8 cellular contexts compared by ENCODE assay signal in the genomic region with DNA sequence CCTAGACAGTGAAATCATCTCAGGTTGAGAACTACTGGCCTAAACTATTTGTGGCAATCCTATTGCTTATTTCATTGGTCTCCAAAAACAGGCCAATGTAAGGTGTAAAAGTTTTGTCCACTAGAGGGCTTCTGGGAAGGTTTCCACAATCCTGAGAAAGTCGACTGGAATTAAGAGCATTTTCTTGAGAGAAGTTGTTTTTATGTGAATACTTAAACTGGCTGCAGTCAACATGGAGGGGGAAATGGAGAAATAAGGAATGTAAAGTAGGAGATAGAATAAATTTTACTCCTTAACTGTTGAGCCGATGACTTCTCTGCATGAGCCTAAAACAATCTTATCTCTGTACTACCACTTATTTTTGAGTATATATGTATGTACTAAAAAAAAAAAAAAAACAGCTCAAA. TPM values are rescaled to one million over a fixed set of nuclear protein-coding genes. Genes with fewer than 3 reads are reported as not detected.
DNase-seq lines count a peak whose midpoint lies in the region; ATAC-seq, FAIRE-seq and TF ChIP-seq lines count a peak whose summit lies in the region.

No MANE protein-coding gene starts in this region.

- peaks cover 0 to 6% of the 10 kb centered on the region in 2 donors for H3K4me1 ChIP-seq in ascending aorta

- intact Hi-C loops in ascending aorta (cut with DNase I): loop anchor here (2.0 to 10.0 kb wide), 5 partner anchors 37 to 795 kb away; a partner anchor contains a TSS

- ATAC-seq in GM19035 (IDR thresholded peaks at IDR 0.05; ENCODE audit: unreplicated experiment): peak; percentile 46
- ATAC-seq in HG03159 (IDR thresholded peaks at IDR 0.05; ENCODE audit: unreplicated experiment): no peak

- FAIRE-seq in D721Med (lab: Jason Lieb, UNC): peak; percentile 11

- H3K36me3 ChIP-seq in ascending aorta: no peaks in the 10 kb centered on the region

- DNase-seq in D721Med (ENCODE audit: insufficient read length, low spot score) (no peak), LoVo (ENCODE audit: low spot score) (peak; percentile 51), ascending aorta (ENCODE audit: low spot score in 2 of 2) (no peak), iPS DF 4.7 (ENCODE audit: extremely low read depth, low spot score) (peak; percentile 62), stromal cell of bone marrow (ENCODE audit: low read depth) (peak; percentile 66), NK-92 (lab: John Stamatoyannopoulos, UW; ENCODE audit: unreplicated experiment) (no peak)

- H3K9me3 ChIP-seq in ascending aorta: no peaks in the 10 kb centered on the region

- peak overlapping the region in 1 of 2 donors; percentile 73 for H3K27ac ChIP-seq in ascending aorta

- no peaks in the 10 kb centered on the region for H3K27me3 ChIP-seq in ascending aorta

- peak; percentile 65 for TF ChIP-seq CTCF in D721Med (IDR thresholded peaks at IDR 0.05; ENCODE audit: insufficient read depth, missing control alignments)
- TF ChIP-seq CTCF in ascending aorta (IDR thresholded peaks at IDR 0.05): peak; percentile 45 to 66 (median 54)

- no peak overlapping the region for H3K4me3 ChIP-seq in ascending aorta

RNA-seq across cellular contexts. Expression of a gene that starts 11.0 kb away (rescaled TPM):
- total RNA-seq in ascending aorta: 6.0 TPM

RNA-seq across cellular contexts. Expression of a gene that starts 55.6 kb away (rescaled TPM):
- total RNA-seq in ascending aorta: 53.2 TPM

Comparison
In these comparisons a context has a peak if more than half of its experiments do, and no peak if none do; other contexts are left out.
1. DNase-seq: peak in LoVo (single experiment), iPS DF 4.7 (single experiment) and stromal cell of bone marrow (single experiment); none in D721Med (single experiment), ascending aorta (0 of 2) and NK-92 (single experiment).